8 cellular contexts compared by ENCODE assay signal in the genomic region with DNA sequence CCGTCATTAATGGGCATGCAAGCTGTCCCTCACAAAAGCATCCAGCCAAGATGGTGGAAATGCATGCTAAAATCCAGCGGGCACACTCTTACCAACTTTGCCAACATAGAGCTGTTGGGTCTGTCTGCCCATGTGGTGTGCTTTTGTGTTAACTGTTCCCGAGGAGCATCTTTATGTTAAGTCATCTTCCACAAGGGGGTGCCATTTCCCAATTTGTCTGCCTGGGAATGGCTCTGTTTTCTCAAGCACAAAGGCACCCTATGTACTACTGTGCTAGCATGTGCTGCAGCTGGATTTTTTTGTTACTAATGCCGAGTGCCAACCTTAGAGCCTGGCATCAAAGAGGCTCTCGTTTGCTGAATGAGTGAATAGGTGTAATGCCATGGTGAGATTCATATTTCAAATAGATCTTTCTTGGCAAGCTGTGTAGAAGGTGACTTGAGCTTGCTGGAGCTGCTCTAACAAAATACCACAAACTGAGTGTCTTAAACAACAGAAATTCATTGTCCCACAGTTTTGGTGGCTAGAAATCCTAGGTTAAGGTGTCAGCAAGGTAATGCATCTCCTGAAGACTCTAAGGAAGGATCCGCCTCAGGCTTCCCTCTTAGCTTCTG.
DNase-seq lines count a peak whose midpoint lies in the region; ATAC-seq, FAIRE-seq and TF ChIP-seq lines count a peak whose summit lies in the region.

No MANE protein-coding gene starts in this region.

- H3K27me3 Mint-ChIP-seq in astrocyte (ENCODE audit: low read depth, unreplicated experiment) = no peaks in the 10 kb centered on the region

- H3K27ac ChIP-seq in astrocyte (ENCODE audit: low read depth, low read length) (no peak overlapping the region), iPS DF 6.9 (ENCODE audit: low read length) (no peak overlapping the region)

- TF ChIP-seq CTCF in astrocyte (IDR thresholded peaks at IDR 0.05; ENCODE audit: insufficient read depth, low read depth, low read length) = peak; percentile 59

- H3K27me3 ChIP-seq in astrocyte (ENCODE audit: insufficient read depth, low read length) = no peaks in the 10 kb centered on the region
- no peaks in the 10 kb centered on the region for H3K27me3 ChIP-seq in iPS DF 6.9 (ENCODE audit: control insufficient read depth, insufficient read depth, low read length)

- H3K4me1 ChIP-seq in astrocyte (ENCODE audit: insufficient read depth, low read length) (no peaks in the 10 kb centered on the region), iPS DF 6.9 (ENCODE audit: control insufficient read depth, insufficient read depth, low read length) (no peaks in the 10 kb centered on the region; the same call in 1 of the 2 replicates)

- WGBS in iPS DF 6.9 (ENCODE audit: insufficient coverage, insufficient read length) = no CpG with 5 or more reads among the region's 6 CpGs

- no peak overlapping the region for H3K4me3 Mint-ChIP-seq in astrocyte (ENCODE audit: unreplicated experiment)

- H3K9ac ChIP-seq in astrocyte (ENCODE audit: low read length) = no peak overlapping the region

- no peak for FAIRE-seq in astrocyte (lab: Jason Lieb, UNC)

- no peak overlapping the region for H3K4me3 ChIP-seq in astrocyte (ENCODE audit: insufficient read depth, low read depth, low read length)
- no peak overlapping the region for H3K4me3 ChIP-seq in iPS DF 6.9 (ENCODE audit: low read length)

- H3K36me3 Mint-ChIP-seq in astrocyte (ENCODE audit: low read depth, unreplicated experiment) = no peaks in the 10 kb centered on the region

- no peak overlapping the region for H3K27ac Mint-ChIP-seq in astrocyte (ENCODE audit: unreplicated experiment)

- DNase-seq in activated CD4-positive, alpha-beta T cell treated with anti-CD3 and anti-CD28 coated beads for 24 hours (ENCODE audit: low read depth in 2 of 2) = peak; percentile 1
- DNase-seq in activated CD4-positive, alpha-beta T cell treated with anti-CD3 and anti-CD28 coated beads for 4 hours = no peak
- peak; percentile 22 for DNase-seq in HS-27A (ENCODE audit: low read depth)
- DNase-seq in NCI-H82 treated with DMSO at 0.1 percent for 48 hours (lab: John Stamatoyannopoulos, UW; ENCODE audit: unreplicated experiment) = peak; percentile 54
- DNase-seq in astrocyte (ENCODE audit: low read depth) = peak; percentile 61
- DNase-seq in iPS DF 6.9 (ENCODE audit: low read depth, low spot score) = peak; percentile 87
- peak; percentile 1 for DNase-seq in stimulated activated CD4-positive, alpha-beta T cell treated with anti-CD3 and anti-CD28 coated beads, Interleukin-2, amount 100 ng/mL, for 4 hours (ENCODE audit: low read depth)

- peak; percentile 94 for ATAC-seq in GM21576 (IDR thresholded peaks at IDR 0.05; ENCODE audit: unreplicated experiment)

- H3K4me2 ChIP-seq in astrocyte (ENCODE audit: low read length) = no peak overlapping the region

- no peaks in the 10 kb centered on the region for H3K36me3 ChIP-seq in astrocyte (ENCODE audit: insufficient read depth, low read length)
- H3K36me3 ChIP-seq in iPS DF 6.9 (ENCODE audit: control insufficient read depth, insufficient read depth, low read length) = no peaks in the 10 kb centered on the region

- no peaks in the 10 kb centered on the region for H4K20me1 ChIP-seq in astrocyte (ENCODE audit: insufficient read depth, low read length)

- no peaks in the 10 kb centered on the region for H3K4me1 Mint-ChIP-seq in astrocyte (ENCODE audit: low read depth, unreplicated experiment)

- no peaks in the 10 kb centered on the region for H3K79me2 ChIP-seq in astrocyte (ENCODE audit: insufficient read depth, low read length)

- no peak overlapping the region for H2AFZ ChIP-seq in astrocyte (ENCODE audit: low read depth, low read length)

- H3K9me3 ChIP-seq in astrocyte (ENCODE audit: insufficient read depth, low read depth, low read length) (no peaks in the 10 kb centered on the region), iPS DF 6.9 (ENCODE audit: control insufficient read depth, insufficient read depth, low read length) (no peaks in the 10 kb centered on the region)

- no peaks in the 10 kb centered on the region for H3K9me3 Mint-ChIP-seq in astrocyte (ENCODE audit: unreplicated experiment)

Comparison
In these comparisons a context has a peak if more than half of its experiments do, and no peak if none do; other contexts are left out.
1. DNase-seq: peak in activated CD4-positive, alpha-beta T cell treated with anti-CD3 and anti-CD28 coated beads for 24 hours (2 of 2), HS-27A (single experiment), NCI-H82 treated with DMSO at 0.1 percent for 48 hours (single experiment), astrocyte (single experiment), iPS DF 6.9 (single experiment) and stimulated activated CD4-positive, alpha-beta T cell treated with anti-CD3 and anti-CD28 coated beads, Interleukin-2, amount 100 ng/mL, for 4 hours (single experiment); none in activated CD4-positive, alpha-beta T cell treated with anti-CD3 and anti-CD28 coated beads for 4 hours (0 of 2).